Comparison of ENCODE assay signal across 9 cellular contexts in the genomic region with DNA sequence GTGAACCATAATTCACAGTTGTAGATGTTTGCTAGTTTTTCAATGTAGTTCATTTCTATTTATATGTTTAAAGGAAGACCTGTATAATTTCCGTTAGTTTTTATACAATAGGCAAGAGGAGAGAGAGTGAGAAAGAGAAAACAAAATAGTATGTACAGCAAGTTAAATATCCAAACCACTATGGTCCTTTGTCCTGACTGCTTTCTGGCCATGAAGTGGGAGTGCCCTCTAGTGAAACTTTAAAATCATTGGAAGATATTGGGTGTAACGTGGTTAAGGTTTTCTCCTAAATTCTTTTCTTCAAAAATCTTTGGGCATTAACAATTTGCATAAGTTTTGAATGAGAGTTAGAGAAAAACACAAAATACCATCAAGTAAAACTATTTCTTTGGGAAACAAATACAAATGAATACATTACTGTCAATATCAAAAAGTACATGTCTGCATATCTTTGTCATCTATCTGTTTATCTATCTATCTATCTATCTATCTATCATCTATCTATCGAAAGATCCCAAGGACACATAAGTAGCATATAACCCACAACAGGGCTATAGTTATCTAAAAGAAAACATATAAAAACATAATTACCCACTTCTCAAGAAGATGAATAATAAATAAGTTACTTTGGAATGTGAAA.
A peak's percentile ranks its signal among the peaks of the same experiment; 100 is the strongest.
DNase-seq lines count a peak whose midpoint lies in the region; ATAC-seq and TF ChIP-seq lines count a peak whose summit lies in the region.
"Had no signal": no experiment of that assay in that cellular context is flagged by ENCODE, and none has a peak within 500 bp of the region (broad histone marks: within the 10 kb centered on the region; RNA-seq: fewer than 3 reads in every experiment).

No MANE protein-coding gene starts in this region.

- H3K9me3 ChIP-seq in adipocyte (ENCODE audit: control insufficient read depth, low read length) (no peaks in the 10 kb centered on the region), ovary (no peaks in the 10 kb centered on the region)

- H3K36me3 ChIP-seq in adipocyte (ENCODE audit: control insufficient read depth, insufficient read depth, low read length, severe bottlenecking) (no peaks in the 10 kb centered on the region), ovary (no peaks in the 10 kb centered on the region)

- no peak for ATAC-seq in HG02938 (IDR thresholded peaks at IDR 0.05; ENCODE audit: unreplicated experiment)

- peak overlapping the region; percentile 31 for H3K27ac ChIP-seq in layer of hippocampus (ENCODE audit: low read depth, low read length)
- no peak overlapping the region for H3K27ac ChIP-seq in ovary

- no peak overlapping the region for H3K9ac ChIP-seq in adipocyte (ENCODE audit: low read length)

- H3K27me3 ChIP-seq in adipocyte (replicated peaks; ENCODE audit: control insufficient read depth, insufficient read depth, low read length) (peaks cover 35% of the 10 kb centered on the region), layer of hippocampus (ENCODE audit: control insufficient read depth, insufficient read depth, low read length) (no peaks in the 10 kb centered on the region), ovary (no peaks in the 10 kb centered on the region)

- H3K4me3 ChIP-seq in GM12865 (ENCODE audit: low read depth, low read length) (no peak overlapping the region), adipocyte (ENCODE audit: low read length) (no peak overlapping the region), ovary (no peak overlapping the region)

- TF ChIP-seq CTCF in GM12865 (IDR thresholded peaks at IDR 0.05; ENCODE audit: insufficient read depth, low read depth, low read length, missing control alignments) = peak; percentile 38
- peak in 1 of 3 donors; percentile 31 for TF ChIP-seq CTCF in ovary (IDR thresholded peaks at IDR 0.05)

- 9 to 19% (median 10%) methylated on average over 3 of the region's 3 CpGs for WGBS in ovary, 3 donors

- peak; percentile 16 for DNase-seq in GM12865 (ENCODE audit: low read depth)
- DNase-seq in NCI-H1436 (lab: John Stamatoyannopoulos, UW) = peak; percentile 62
- peak; percentile 52 for DNase-seq in adipocyte (ENCODE audit: low read depth)
- DNase-seq in activated CD4-positive, CD25-positive, alpha-beta regulatory T cell (lab: John Stamatoyannopoulos, UW) = no peak
- no peak for DNase-seq in ovary
- no peak for DNase-seq in activated effector memory CD4-positive, alpha-beta T cell treated with Interleukin-2 at 50 U/mL for 16 hours
- DNase-seq: left cardiac atrium had no signal

- H3K4me1 ChIP-seq in adipocyte (ENCODE audit: control insufficient read depth, insufficient read depth, low read length) = no peaks in the 10 kb centered on the region
- H3K4me1 ChIP-seq in ovary (ENCODE audit: insufficient read depth) = no peaks in the 10 kb centered on the region

- TF ChIP-seq EP300 in ovary (IDR thresholded peaks at IDR 0.05) = no peak

- TF ChIP-seq POLR2A in ovary (IDR thresholded peaks at IDR 0.05) = no peak

- intact Hi-C loops in ovary (cut with DNase I) = loop anchor here in 1 of 4 donors (10.0 kb wide), 1 partner anchor 544 kb away; a partner anchor contains a TSS

Comparison
In these comparisons a context has a peak if more than half of its experiments do, and no peak if none do; other contexts are left out.
1. DNase-seq: peak in GM12865 (single experiment), NCI-H1436 (single experiment) and adipocyte (single experiment); none in activated CD4-positive, CD25-positive, alpha-beta regulatory T cell (0 of 4), ovary (0 of 5) and activated effector memory CD4-positive, alpha-beta T cell treated with Interleukin-2 at 50 U/mL for 16 hours (single experiment).